8 cellular contexts compared by ENCODE assay signal in genomic region chr12:4648499-4649357, GRCh38. TPM values are rescaled to one million over a fixed set of nuclear protein-coding genes. Genes with fewer than 3 reads are reported as not detected.
DNase-seq lines count a peak whose midpoint lies in the region; ATAC-seq, FAIRE-seq and TF ChIP-seq lines count a peak whose summit lies in the region.

AKAP3 (minus strand) TSS chr12:4649051; CDS start chr12:4638196, 10,855 bp downstream.
NDUFA9 (plus strand) TSS chr12:4649114; CDS start chr12:4649127, 13 bp downstream.

- H3K4me3 ChIP-seq in astrocyte of the cerebellum (ENCODE audit: low read depth, low read length): peak within 1 kb of the TSS; percentile 61
- H3K4me3 ChIP-seq in hepatocyte: peak within 1 kb of the TSS; percentile 62
- peak within 1 kb of the TSS; percentile 96 for H3K4me3 ChIP-seq in rectal smooth muscle tissue (ENCODE audit: low read length)
- H3K4me3 ChIP-seq in aorta (ENCODE audit: low read length in 2 of 2): peak within 1 kb of the TSS; percentile 83 to 98

- H4K20me1 ChIP-seq in hepatocyte (ENCODE audit: insufficient read depth, poor library complexity, severe bottlenecking): no peaks in the 10 kb centered on the region

- H3K4me1 ChIP-seq in hepatocyte (ENCODE audit: insufficient read depth) (peaks cover 13% of the 10 kb centered on the region), rectal smooth muscle tissue (ENCODE audit: control insufficient read depth, insufficient read depth, low read length) (peaks cover 13% of the 10 kb centered on the region), aorta (ENCODE audit: control insufficient read depth in 1 of 2, insufficient read depth in 2 of 2, low read length in 2 of 2) (peaks cover 0 to 8% of the 10 kb centered on the region in 2 donors)

- H3K36me3 ChIP-seq in hepatocyte (replicated peaks; ENCODE audit: insufficient read depth, low read depth) (no peaks in the 10 kb centered on the region), rectal smooth muscle tissue (ENCODE audit: control insufficient read depth, insufficient read depth, low read length) (no peaks in the 10 kb centered on the region), aorta (ENCODE audit: control insufficient read depth in 1 of 2, insufficient read depth in 2 of 2, low read length in 1 of 2) (no peaks in the 10 kb centered on the region)

- peak; percentile 94 for TF ChIP-seq POLR2A in GM12892 (IDR thresholded peaks at IDR 0.05; ENCODE audit: low read depth, low read length)

- H3K9me2 ChIP-seq in hepatocyte (replicated peaks; ENCODE audit: insufficient read depth): no peaks in the 10 kb centered on the region

- FAIRE-seq in GM12892 (lab: Jason Lieb, UNC): peak; percentile 100

- peak within 1 kb of the TSS; percentile 82 for H2AFZ ChIP-seq in hepatocyte

- WGBS in hepatocyte (ENCODE audit: low lambda C conversion rate, missing lambda C conversion rate): 1% methylated on average over 39 of the region's 39 CpGs
- 0% methylated on average over 39 of the region's 39 CpGs for WGBS in aorta, 2 donors

- peak within 1 kb of the TSS; percentile 84 for H3K9ac ChIP-seq in rectal smooth muscle tissue (ENCODE audit: low read length)

- H3K27me3 ChIP-seq in hepatocyte (no peaks in the 10 kb centered on the region), rectal smooth muscle tissue (ENCODE audit: control insufficient read depth, insufficient read depth, low read length) (no peaks in the 10 kb centered on the region), aorta (ENCODE audit: control insufficient read depth in 1 of 2, insufficient read depth in 2 of 2, low read length in 1 of 2) (no peaks in the 10 kb centered on the region)

- H3K9me3 ChIP-seq in hepatocyte (ENCODE audit: low read depth) (no peaks in the 10 kb centered on the region), aorta (ENCODE audit: control insufficient read depth, low read length) (no peaks in the 10 kb centered on the region)

- TF ChIP-seq CTCF in astrocyte of the cerebellum (IDR thresholded peaks at IDR 0.05; ENCODE audit: low read depth, low read length, missing control alignments): no peak
- no peak for TF ChIP-seq CTCF in hepatocyte (IDR thresholded peaks at IDR 0.05; ENCODE audit: poor library complexity)

- DNase-seq in GM12892 (ENCODE audit: insufficient read length) (peak; percentile 28), NCI-H1694 (lab: John Stamatoyannopoulos, UW) (peak; percentile 76), T-helper 22 cell (ENCODE audit: low read depth) (peak; percentile 64), astrocyte of the cerebellum (ENCODE audit: low read depth) (peak; percentile 74), hepatocyte (ENCODE audit: low spot score) (peak; percentile 92), aorta (peak; percentile 82 to 90)

- ATAC-seq in HG02840 (IDR thresholded peaks at IDR 0.05; ENCODE audit: low FRiP score, unreplicated experiment) (peak; percentile 88), aorta (ENCODE audit: low FRiP score) (peak; percentile 95)

- in situ Hi-C loops in astrocyte of the cerebellum (cut with HindIII; ENCODE audit: low sequenced_read_pairs): no loop called here

- peak within 1 kb of the TSS; percentile 95 for H3K27ac ChIP-seq in hepatocyte
- H3K27ac ChIP-seq in rectal smooth muscle tissue (ENCODE audit: low read depth, low read length): peak within 1 kb of the TSS; percentile 88
- H3K27ac ChIP-seq in aorta (ENCODE audit: low read depth in 1 of 2, low read length in 2 of 2): peak within 1 kb of the TSS; percentile 6 to 67

- peak within 1 kb of the TSS; percentile 85 for H3K4me2 ChIP-seq in hepatocyte

- peaks cover 41% of the 10 kb centered on the region for H3K79me2 ChIP-seq in hepatocyte

- intact Hi-C loops in aorta (cut with DNase I): no loop called here

RNA-seq across cellular contexts. Expression of gene AKAP3, which starts in this region (rescaled TPM):
- 2.9 TPM for polyA plus RNA-seq in GM12892 (2012; ENCODE audit: missing spikeins)
- total RNA-seq in hepatocyte (0.68 and 3.5 TPM in 2 replicates), aorta (1 to 10 TPM in 1 of 2 donors, under 1 TPM in 1; 0.68 to 1.4 TPM)
- polyA plus RNA-seq in hepatocyte (1.2 and 1.3 TPM in 2 replicates), aorta (under 1 TPM; 0.50 to 0.51 TPM)

RNA-seq across cellular contexts. Expression of gene NDUFA9, which starts in this region (rescaled TPM):
- polyA plus RNA-seq in GM12892 (2012; ENCODE audit: missing spikeins): 156 TPM
- total RNA-seq in hepatocyte: 53.2 and 70.9 TPM in 2 replicates
- polyA plus RNA-seq in hepatocyte: 138 and 144 TPM in 2 replicates
- 10 to 100 TPM; 47.9 to 56.3 TPM for total RNA-seq in aorta
- 10 to 100 TPM; 18.0 to 43.0 TPM for polyA plus RNA-seq in aorta

Comparison
In these comparisons a context has a peak if more than half of its experiments do, and no peak if none do; other contexts are left out.
1. Peak in every context shown above with its lines: DNase-seq, ATAC-seq, H3K4me3 ChIP-seq and H3K27ac ChIP-seq.
2. DNase-seq: peak in every context shown above with its lines; median percentile 92 in hepatocyte; 86 in aorta; 76 in NCI-H1694; 74 in astrocyte of the cerebellum; 64 in T-helper 22 cell; 28 in GM12892.
3. H3K27ac ChIP-seq: peak in every context shown above with its lines; median percentile 95 in hepatocyte; 88 in rectal smooth muscle tissue; 36 in aorta.